9 cellular contexts compared by ENCODE assay signal in genomic region chr14:38210168-38210567, GRCh38. TPM values are rescaled to one million over a fixed set of nuclear protein-coding genes. Genes with fewer than 3 reads are reported as not detected.
DNase-seq lines count a peak whose midpoint lies in the region; ATAC-seq and TF ChIP-seq lines count a peak whose summit lies in the region.
"Had no signal": no experiment of that assay in that cellular context is flagged by ENCODE, and none has a peak within 500 bp of the region (broad histone marks: within the 10 kb centered on the region; RNA-seq: fewer than 3 reads in every experiment).

No MANE protein-coding gene starts in this region.

- H3K4me3 ChIP-seq in ascending aorta (peak overlapping the region; percentile 44 to 65), uterus (peak overlapping the region in 1 of 2 donors; percentile 11)

- no peaks in the 10 kb centered on the region for H3K36me3 Mint-ChIP-seq in stimulated activated naive CD8-positive, alpha-beta T cell treated with anti-CD3 and anti-CD28 coated beads, Interleukin-15, Interleukin-2, amounts not matched to agents 100 ng/mL and 50 ng/mL, for 24 hours (ENCODE audit: low read depth)

- H3K4me1 Mint-ChIP-seq in stimulated activated naive CD8-positive, alpha-beta T cell treated with anti-CD3 and anti-CD28 coated beads, Interleukin-15, Interleukin-2, amounts not matched to agents 100 ng/mL and 50 ng/mL, for 24 hours (ENCODE audit: low read depth), result peaks cover 18% of the 10 kb centered on the region

- intact Hi-C loops in ascending aorta (cut with DNase I), result no loop called here
- intact Hi-C loops in uterus (cut with DNase I; ENCODE audit: low total_unique reads), result no loop called here

- peaks cover 71% of the 10 kb centered on the region for H3K27me3 Mint-ChIP-seq in stimulated activated naive CD8-positive, alpha-beta T cell treated with anti-CD3 and anti-CD28 coated beads, Interleukin-15, Interleukin-2, amounts not matched to agents 100 ng/mL and 50 ng/mL, for 24 hours

- no peak overlapping the region for H3K27ac ChIP-seq in ascending aorta
- H3K27ac ChIP-seq in uterus, result no peak overlapping the region

- H3K4me1 ChIP-seq in ascending aorta (peaks cover 0 to 20% of the 10 kb centered on the region in 2 donors), uterus (peaks cover 0 to 17% of the 10 kb centered on the region in 2 donors)

- H3K9me3 Mint-ChIP-seq in stimulated activated naive CD8-positive, alpha-beta T cell treated with anti-CD3 and anti-CD28 coated beads, Interleukin-15, Interleukin-2, amounts not matched to agents 100 ng/mL and 50 ng/mL, for 24 hours, result no peaks in the 10 kb centered on the region

- H3K4me3 Mint-ChIP-seq in stimulated activated naive CD8-positive, alpha-beta T cell treated with anti-CD3 and anti-CD28 coated beads, Interleukin-15, Interleukin-2, amounts not matched to agents 100 ng/mL and 50 ng/mL, for 24 hours, result peak overlapping the region; percentile 55

- TF ChIP-seq CTCF in ascending aorta (IDR thresholded peaks at IDR 0.05) (no peak), uterus (IDR thresholded peaks at IDR 0.05) (no peak)

- H3K9me3 ChIP-seq in ascending aorta (peaks cover 0 to 4% of the 10 kb centered on the region in 2 donors), uterus (no peaks in the 10 kb centered on the region)

- no peak for TF ChIP-seq POLR2A in uterus (IDR thresholded peaks at IDR 0.05)

- DNase-seq in NCI-H2029 treated with DMSO at 0.1 percent for 48 hours (lab: John Stamatoyannopoulos, UW), result peak; percentile 26
- DNase-seq in NCI-H2029 (lab: John Stamatoyannopoulos, UW), result no peak
- DNase-seq in ascending aorta (ENCODE audit: low spot score in 2 of 2), result no peak
- peak; percentile 82 for DNase-seq in kidney tubule cell (ENCODE audit: low spot score)
- no peak for DNase-seq in DMS114 treated with DMSO at 0.1 percent for 48 hours (lab: John Stamatoyannopoulos, UW; ENCODE audit: unreplicated experiment)
- DNase-seq in uterus, result no peak

- no peaks in the 10 kb centered on the region for H3K27me3 ChIP-seq in ascending aorta
- no peaks in the 10 kb centered on the region for H3K27me3 ChIP-seq in uterus

- H3K27ac Mint-ChIP-seq in stimulated activated naive CD8-positive, alpha-beta T cell treated with anti-CD3 and anti-CD28 coated beads, Interleukin-15, Interleukin-2, amounts not matched to agents 100 ng/mL and 50 ng/mL, for 24 hours, result no peak overlapping the region

- ATAC-seq in GM18511 (IDR thresholded peaks at IDR 0.05; ENCODE audit: unreplicated experiment), result no peak

- H3K36me3 ChIP-seq in ascending aorta (no peaks in the 10 kb centered on the region), uterus (no peaks in the 10 kb centered on the region)

RNA-seq across cellular contexts. Expression of gene SSTR1, which starts 2.5 kb away (rescaled TPM):
- 7.2 TPM for total RNA-seq in ascending aorta
- 1 to 10 TPM; 1.2 to 2.7 (median 1.7) TPM for total RNA-seq in uterus
- total RNA-seq: neural crest cell had no signal

RNA-seq across cellular contexts. Expression of gene CLEC14A, which starts 45.7 kb away (rescaled TPM):
- total RNA-seq in ascending aorta (192 TPM), uterus (100 to 1,000 TPM in 1 of 4 donors, 10 to 100 TPM in 3; 39.7 to 161 (median 64.5) TPM)
- total RNA-seq: neural crest cell had no signal

Comparison
In these comparisons a context has a peak if more than half of its experiments do, and no peak if none do; other contexts are left out.
1. DNase-seq: peak in NCI-H2029 treated with DMSO at 0.1 percent for 48 hours (single experiment) and kidney tubule cell (single experiment); none in NCI-H2029 (single experiment), ascending aorta (0 of 2), DMS114 treated with DMSO at 0.1 percent for 48 hours (single experiment) and uterus (0 of 2).